In the genomic region with DNA sequence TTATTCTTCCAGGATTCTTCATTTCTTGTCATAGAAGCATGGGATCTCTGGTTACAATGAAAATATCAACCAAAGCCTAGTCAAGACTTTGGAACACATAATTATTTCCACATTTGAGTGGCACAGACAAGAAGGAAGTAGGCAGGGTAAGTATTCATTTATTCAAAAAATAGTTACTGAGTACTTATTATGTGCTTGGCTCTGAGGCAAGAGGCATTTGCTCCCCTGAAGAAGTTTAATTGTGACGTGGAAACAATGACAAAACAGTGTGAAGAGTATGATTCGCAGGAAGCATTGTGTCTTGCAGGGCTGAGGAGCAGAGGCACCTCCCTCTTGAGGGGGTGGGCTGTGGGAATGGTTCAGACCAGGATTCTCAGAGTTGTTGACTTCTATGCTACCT, we compare ENCODE assay signal across 17 cellular contexts. TPM values are rescaled to one million over a fixed set of nuclear protein-coding genes. Genes with fewer than 3 reads are reported as not detected.
DNase-seq lines count a peak whose midpoint lies in the region; ATAC-seq, FAIRE-seq and TF ChIP-seq lines count a peak whose summit lies in the region.
"Had no signal": no experiment of that assay in that cellular context is flagged by ENCODE, and none has a peak within 500 bp of the region (broad histone marks: within the 10 kb centered on the region; RNA-seq: fewer than 3 reads in every experiment).

No MANE protein-coding gene starts in this region.

- in situ Hi-C loops in HepG2 (cut with HindIII; ENCODE audit: extremely low pct_ligation_motif_present, low pct_unique_long_range_greater_than_20kb): no loop called here

- H4K8ac ChIP-seq in neuronal stem cell (ENCODE audit: low read depth, low read length): no peak overlapping the region

- intact Hi-C loops in HepG2 (cut with micrococcal nuclease; ENCODE audit: unreplicated experiment): no loop called here
- intact Hi-C loops in right lobe of liver (cut with DNase I): no loop called here

- H3K4me1 ChIP-seq in HepG2 (ENCODE audit: insufficient read depth, low read length) (no peaks in the 10 kb centered on the region), right lobe of liver (no peaks in the 10 kb centered on the region), SK-N-SH (ENCODE audit: control insufficient read depth in 1 of 2, insufficient read depth in 2 of 2, low read depth in 1 of 2, low read length in 1 of 2) (peaks cover 0 to 14% of the 10 kb centered on the region in 2 experiments; a peak in 3 of 4 replicates), neuronal stem cell (ENCODE audit: control insufficient read depth in 2 of 2, insufficient read depth in 1 of 2, low read depth in 1 of 2, low read length in 2 of 2) (peaks cover 0 to 3% of the 10 kb centered on the region in 2 donors)
- H3K4me1 ChIP-seq: psoas muscle had no signal

- H4K20me1 ChIP-seq in HepG2 (ENCODE audit: insufficient read depth, low read length): no peaks in the 10 kb centered on the region
- H4K20me1 ChIP-seq in SK-N-SH (ENCODE audit: insufficient read depth): no peaks in the 10 kb centered on the region

- no peaks in the 10 kb centered on the region for H3K79me2 ChIP-seq in HepG2 (ENCODE audit: insufficient read depth, low read length)
- H3K79me2 ChIP-seq in SK-N-SH (ENCODE audit: insufficient read depth): no peaks in the 10 kb centered on the region

- H3K4me3 ChIP-seq in HepG2 (replicated peaks in 1 of 3; ENCODE audit: insufficient read depth in 1 of 3, low read depth in 2 of 3, low read length in 3 of 3): no peak overlapping the region
- no peak overlapping the region for H3K4me3 ChIP-seq in right lobe of liver
- H3K4me3 ChIP-seq in SK-N-SH (ENCODE audit: low read depth in 2 of 2, low read length in 1 of 2): no peak overlapping the region
- H3K4me3 ChIP-seq in neuronal stem cell (ENCODE audit: low read length in 2 of 2): no peak overlapping the region
- H3K4me3 ChIP-seq: colonic mucosa, psoas muscle, stomach had no signal

- H3K9me2 ChIP-seq in SK-N-SH: no peaks in the 10 kb centered on the region

- H3K9me3 ChIP-seq in HepG2 (ENCODE audit: low read length) (no peaks in the 10 kb centered on the region), right lobe of liver (no peaks in the 10 kb centered on the region), SK-N-SH (no peaks in the 10 kb centered on the region), neuronal stem cell (replicated peaks in 1 of 2; ENCODE audit: control insufficient read depth in 2 of 2, insufficient read depth in 1 of 2, low read depth in 1 of 2, low read length in 2 of 2) (no peaks in the 10 kb centered on the region)
- H3K9me3 ChIP-seq: colonic mucosa, psoas muscle, stomach had no signal

- TF ChIP-seq EP300 in HepG2 (IDR thresholded peaks at IDR 0.05; ENCODE audit: low read depth in 2 of 2, low read length in 2 of 2) (no peak), HepG2 (CRISPR knock-in tag; IDR thresholded peaks at IDR 0.05; ENCODE audit: borderline replicate concordance) (no peak), SK-N-SH (IDR thresholded peaks at IDR 0.05; ENCODE audit: borderline replicate concordance in 1 of 2, low read depth in 1 of 2, low read length in 1 of 2) (no peak)

- no peak for FAIRE-seq in HepG2 (lab: Jason Lieb, UNC)
- FAIRE-seq: GM19239, islet of Langerhans had no signal

- H3K4me1 Mint-ChIP-seq in glutamatergic neuron (ENCODE audit: low read depth, unreplicated experiment): peaks cover 4% of the 10 kb centered on the region
- H3K4me1 Mint-ChIP-seq: B cell had no signal

- no peak overlapping the region for H3K14ac ChIP-seq in neuronal stem cell (ENCODE audit: low read length)

- no peak overlapping the region for H2BK5ac ChIP-seq in neuronal stem cell (ENCODE audit: low read length)

- no peak overlapping the region for H3K4ac ChIP-seq in neuronal stem cell (ENCODE audit: low read length)

- no peak overlapping the region for H3K23ac ChIP-seq in neuronal stem cell (ENCODE audit: low read depth, low read length, poor library complexity)

- peaks cover 7% of the 10 kb centered on the region for H3F3A ChIP-seq in SK-N-SH (replicated peaks; ENCODE audit: insufficient read depth)

- H2AFZ ChIP-seq in HepG2 (ENCODE audit: low read length) (no peak overlapping the region), SK-N-SH (ENCODE audit: low read depth) (no peak overlapping the region; the same call in 1 of the 2 replicates), neuronal stem cell (ENCODE audit: low read length) (no peak overlapping the region)

- H2AK5ac ChIP-seq in neuronal stem cell (ENCODE audit: low read depth, low read length): no peak overlapping the region

- TF ChIP-seq RAD21 in HepG2 (CRISPR knock-in tag; IDR thresholded peaks at IDR 0.05) (no peak), SK-N-SH (IDR thresholded peaks at IDR 0.05; ENCODE audit: low read length) (no peak)

- ATAC-seq in HepG2 (no peak), right lobe of liver (no peak)
- ATAC-seq: psoas muscle had no signal

- 3% methylated on average over 2 of the region's 2 CpGs for WGBS in HepG2 (ENCODE audit: low lambda C conversion rate)
- 34% methylated on average over 2 of the region's 2 CpGs for WGBS in right lobe of liver (ENCODE audit: insufficient coverage, low coverage, low lambda C conversion rate, missing lambda C conversion rate)
- WGBS in SK-N-SH (ENCODE audit: low lambda C conversion rate): 43% methylated on average over 2 of the region's 2 CpGs
- no CpG with 5 or more reads among the region's 2 CpGs for WGBS in neuronal stem cell (ENCODE audit: extremely low coverage in 2 of 2, insufficient read length in 2 of 2, insufficient replicate concordance in 1 of 2), 2 donors

- H2BK15ac ChIP-seq in neuronal stem cell (ENCODE audit: low read length): no peak overlapping the region

- no peak overlapping the region for H4K91ac ChIP-seq in neuronal stem cell (ENCODE audit: low read depth, low read length, poor library complexity)

- H3K27me3 Mint-ChIP-seq in glutamatergic neuron (ENCODE audit: unreplicated experiment): peaks cover 3% of the 10 kb centered on the region

- no peak overlapping the region for H3K18ac ChIP-seq in neuronal stem cell (ENCODE audit: low read length)

- TF ChIP-seq POLR2A in HepG2 (IDR thresholded peaks at IDR 0.05; ENCODE audit: insufficient read depth in 1 of 2, low read depth in 2 of 2, low read length in 2 of 2) (no peak), right lobe of liver (IDR thresholded peaks at IDR 0.05) (no peak)

- H3K9me3 Mint-ChIP-seq in glutamatergic neuron (ENCODE audit: unreplicated experiment): no peaks in the 10 kb centered on the region

- no peak overlapping the region for H2BK120ac ChIP-seq in neuronal stem cell (ENCODE audit: low read depth, low read length)

- TF ChIP-seq CTCF in HepG2 (CRISPR knock-in tag; IDR thresholded peaks at IDR 0.05) (no peak), right lobe of liver (IDR thresholded peaks at IDR 0.05) (no peak), SK-N-SH (IDR thresholded peaks at IDR 0.05) (no peak), glutamatergic neuron (IDR thresholded peaks at IDR 0.05; ENCODE audit: partially characterized antibody, unreplicated experiment) (no peak)

- no peaks in the 10 kb centered on the region for H3K79me1 ChIP-seq in neuronal stem cell (ENCODE audit: low read depth, low read length)

- H3K36me3 ChIP-seq in HepG2 (replicated peaks in 1 of 2; ENCODE audit: control insufficient read depth in 1 of 2, insufficient read depth in 2 of 2, low read length in 2 of 2): no peaks in the 10 kb centered on the region
- no peaks in the 10 kb centered on the region for H3K36me3 ChIP-seq in right lobe of liver
- H3K36me3 ChIP-seq in SK-N-SH (replicated peaks in 1 of 2; ENCODE audit: control insufficient read depth in 1 of 2, insufficient read depth in 2 of 2, low read length in 1 of 2): no peaks in the 10 kb centered on the region
- no peaks in the 10 kb centered on the region for H3K36me3 ChIP-seq in neuronal stem cell (replicated peaks in 1 of 2; ENCODE audit: control insufficient read depth in 2 of 2, insufficient read depth in 2 of 2, low read length in 2 of 2)
- H3K36me3 ChIP-seq: colonic mucosa, stomach had no signal

- no TSS peak for BruUV-seq in HepG2 (replicated peaks; lab: Mats Ljungman, UMichigan)

- H3K4me2 ChIP-seq in HepG2 (ENCODE audit: low read depth, low read length) (no peak overlapping the region), SK-N-SH (peak overlapping the region; percentile 1; the same call in 1 of the 2 replicates), neuronal stem cell (ENCODE audit: insufficient read depth, low read length, poor library complexity, severe bottlenecking) (no peak overlapping the region)

- H3K27ac ChIP-seq in HepG2 (ENCODE audit: extremely low read length, insufficient read depth, low read length) (no peak overlapping the region), right lobe of liver (no peak overlapping the region), SK-N-SH (ENCODE audit: low read depth in 2 of 2, low read length in 1 of 2) (peak overlapping the region; percentile 57 to 78; a peak in 3 of 4 replicates), neuronal stem cell (replicated peaks; ENCODE audit: low read length) (no peak overlapping the region)
- H3K27ac ChIP-seq: colonic mucosa, psoas muscle had no signal

- no peak overlapping the region for H3K27ac Mint-ChIP-seq in glutamatergic neuron (ENCODE audit: unreplicated experiment)
- H3K27ac Mint-ChIP-seq: B cell had no signal

- POLR2A ChIA-PET in HepG2 (lab: Yijun Ruan, JAX): no interaction called here
- POLR2A ChIA-PET in SK-N-SH (lab: Yijun Ruan, JAX): no interaction called here

- H3K27me3 ChIP-seq in HepG2 (ENCODE audit: control insufficient read depth in 1 of 2, insufficient read depth in 2 of 2, low read length in 2 of 2): no peaks in the 10 kb centered on the region
- no peaks in the 10 kb centered on the region for H3K27me3 ChIP-seq in right lobe of liver
- no peaks in the 10 kb centered on the region for H3K27me3 ChIP-seq in SK-N-SH (ENCODE audit: insufficient read depth)
- H3K27me3 ChIP-seq in neuronal stem cell (ENCODE audit: control insufficient read depth in 3 of 3, insufficient read depth in 3 of 3, low read depth in 1 of 3, low read length in 3 of 3): no peaks in the 10 kb centered on the region
- H3K27me3 ChIP-seq: colonic mucosa, stomach had no signal

- no peak overlapping the region for H2BK12ac ChIP-seq in neuronal stem cell (ENCODE audit: low read length)

- H3K9ac ChIP-seq in HepG2 (ENCODE audit: insufficient read depth, low read depth, low read length): no peak overlapping the region
- no peak overlapping the region for H3K9ac ChIP-seq in SK-N-SH
- H3K9ac ChIP-seq in neuronal stem cell (ENCODE audit: low read depth, low read length, poor library complexity): no peak overlapping the region

- CTCF ChIA-PET in HepG2 (lab: Yijun Ruan, JAX; ENCODE audit: low intra/inter-chr PET ratio, low total read pairs): no interaction called here
- CTCF ChIA-PET in SK-N-SH (lab: Yijun Ruan, JAX): no interaction called here

- DNase-seq in HepG2 (ENCODE audit: low spot score): no peak
- no peak for DNase-seq in right lobe of liver
- no peak for DNase-seq in SK-N-SH
- DNase-seq in fibroblast of gingiva (ENCODE audit: low read depth): peak; percentile 91
- DNase-seq in stromal cell of bone marrow (ENCODE audit: low read depth): peak; percentile 51
- no peak for DNase-seq in glutamatergic neuron
- no peak for DNase-seq in neuronal stem cell (ENCODE audit: low spot score)
- DNase-seq in OCI-M2 (lab: John Stamatoyannopoulos, UW; ENCODE audit: unreplicated experiment): no peak
- DNase-seq: colonic mucosa, EL, foreskin melanocyte, Karpas-422, psoas muscle, stomach had no signal

- no peak overlapping the region for H3K4me3 Mint-ChIP-seq in glutamatergic neuron (ENCODE audit: unreplicated experiment)
- H3K4me3 Mint-ChIP-seq: B cell had no signal

- H3K36me3 Mint-ChIP-seq in glutamatergic neuron (ENCODE audit: unreplicated experiment): no peaks in the 10 kb centered on the region

RNA-seq across cellular contexts. Expression of a gene that starts 45.0 kb away (rescaled TPM):
- total RNA-seq in HepG2 (2016; rRNA removed; fragmentation: Illumina TruSeq; extraction: Trizol) (0.02 TPM in 1 of 2 replicates, not detected in the other), right lobe of liver (under 1 TPM in 5 of 6 experiments, not detected in 1; 0.04 to 0.35 (median 0.06) TPM), glutamatergic neuron (ENCODE audit: unreplicated experiment) (not detected)
- not detected in 2 replicates for total RNA-seq in HepG2 (2016; cell fraction: cytosol; rRNA removed; fragmentation: Illumina TruSeq; extraction: Trizol; ENCODE audit: low read depth)
- not detected in 2 replicates for total RNA-seq in HepG2 (2016; cell fraction: insoluble cytoplasmic fraction; rRNA removed; fragmentation: Illumina TruSeq; extraction: Trizol)
- total RNA-seq in HepG2 (2016; cell fraction: membrane; rRNA removed; fragmentation: Illumina TruSeq; extraction: Trizol): 0.03 TPM in 1 of 2 replicates, not detected in the other
- 0.09 TPM in 1 of 2 replicates, not detected in the other for total RNA-seq in HepG2 (2016; cell fraction: nucleus; rRNA removed; fragmentation: Illumina TruSeq; extraction: Trizol)
- polyA plus RNA-seq in HepG2 (2011; rRNA removed) (0.03 and 0.12 TPM in 2 replicates), SK-N-SH (2012; rRNA removed) (0.64 and 0.86 TPM in 2 replicates)
- 0.03 and 0.08 TPM in 2 replicates for polyA plus RNA-seq in HepG2 (2011; cell fraction: cytosol; rRNA removed)
- 0.03 and 0.09 TPM in 2 replicates for polyA plus RNA-seq in HepG2 (2011; cell fraction: nucleus; rRNA removed)
- polyA plus RNA-seq in HepG2 (2012): 0.04 TPM in 1 of 2 replicates, not detected in the other
- polyA plus RNA-seq in HepG2 (2016; cell fraction: cytosol; fragmentation: Illumina TruSeq; extraction: Trizol; ENCODE audit: low read depth): not detected in 2 replicates
- not detected in 2 replicates for polyA plus RNA-seq in HepG2 (2016; cell fraction: insoluble cytoplasmic fraction; fragmentation: Illumina TruSeq; extraction: Trizol; ENCODE audit: low read depth)
- not detected in 2 replicates for polyA plus RNA-seq in HepG2 (2016; cell fraction: membrane; fragmentation: Illumina TruSeq; extraction: Trizol; ENCODE audit: low read depth)
- not detected in 2 replicates for polyA plus RNA-seq in HepG2 (2016; cell fraction: nucleus; fragmentation: Illumina TruSeq; extraction: Trizol; ENCODE audit: insufficient read depth, low read depth)
- 0.12 TPM in 1 of 2 replicates, not detected in the other for polyA minus RNA-seq in HepG2 (2011; rRNA and poly(A)+ RNA removed; ENCODE audit: low replicate concordance)
- 0.09 TPM in 1 of 2 replicates, not detected in the other for polyA minus RNA-seq in HepG2 (2011; cell fraction: cytosol; rRNA and poly(A)+ RNA removed)
- polyA minus RNA-seq in HepG2 (2011; cell fraction: nucleus; rRNA and poly(A)+ RNA removed): 0.13 TPM in 1 of 2 replicates, not detected in the other
- polyA plus RNA-seq in SK-N-SH (2012; cell fraction: cytosol; rRNA removed): 0.73 and 0.75 TPM in 2 replicates
- polyA plus RNA-seq in SK-N-SH (2012; cell fraction: nucleus; rRNA removed): 0.23 and 0.77 TPM in 2 replicates
- polyA plus RNA-seq in neuronal stem cell (2013, experiment 1 of 2): 0.45 TPM
- 0.43 TPM for polyA plus RNA-seq in neuronal stem cell (2013, experiment 2 of 2)
- total RNA-seq: B cell had no signal

Comparison
In these comparisons a context has a peak if more than half of its experiments do, and no peak if none do; other contexts are left out.
1. DNase-seq: peak in fibroblast of gingiva (single experiment) and stromal cell of bone marrow (single experiment); none in HepG2 (single experiment), right lobe of liver (0 of 3), SK-N-SH (single experiment), glutamatergic neuron (single experiment), neuronal stem cell (single experiment) and OCI-M2 (single experiment).
2. H3K27ac ChIP-seq: peak in SK-N-SH (2 of 2); none in HepG2 (single experiment), right lobe of liver (0 of 3) and neuronal stem cell (single experiment).